Comparison of ENCODE assay signal across 35 cellular contexts in genomic region chr9:92545002-92545510, GRCh38. TPM values are rescaled to one million over a fixed set of nuclear protein-coding genes. Genes with fewer than 3 reads are reported as not detected.
"Had no signal": no experiment of that assay in that cellular context is flagged by ENCODE, and none has a peak within 500 bp of the region (broad histone marks: within the 10 kb centered on the region; RNA-seq: fewer than 3 reads in every experiment).

No MANE protein-coding gene starts in this region.

- H3K27me3 ChIP-seq: adrenal gland, body of pancreas, brain microvascular endothelial cell, breast epithelium had no signal

- H3K4me1 ChIP-seq: adrenal gland, body of pancreas, breast epithelium had no signal

- DNase-seq: activated B cell treated with CpG ODN at 0.5 μM for 24 hours; activated CD4-positive, alpha-beta memory T cell treated with anti-CD3 and anti-CD28 coated beads for 36 hours; activated CD4-positive, alpha-beta T cell treated with anti-CD3 and anti-CD28 coated beads for 4 hours; activated CD4-positive, alpha-beta T cell treated with anti-CD3 and anti-CD28 coated beads, Interleukin-2, amount 10 ng/mL, durations not matched to agents 24 days and 14 days; activated CD4-positive, alpha-beta T cell treated with anti-CD3 and anti-CD28 coated beads, Interleukin-2, amount 50 U/mL, for 1 hour; activated CD4-positive, alpha-beta T cell treated with anti-CD3 and anti-CD28 coated beads, Interleukin-2, amount 50 U/mL, for 4 hours; activated CD4-positive, CD25-positive, alpha-beta regulatory T cell treated with anti-CD3 and anti-CD28 coated beads, Interleukin-2, amount 50 U/mL, for 72 hours; activated CD8-positive, alpha-beta memory T cell treated with anti-CD3 and anti-CD28 coated beads, Interleukin-2, amount 50 U/mL, for 4 hours; activated CD8-positive, alpha-beta T cell treated with anti-CD3 and anti-CD28 coated beads for 36 hours; activated effector memory CD4-positive, alpha-beta T cell treated with anti-CD3 and anti-CD28 coated beads, Interleukin-2, amount 50 U/mL, for 16 hours; activated naive CD4-positive, alpha-beta T cell; activated naive CD4-positive, alpha-beta T cell treated with anti-CD3 and anti-CD28 coated beads for 36 hours; activated naive CD4-positive, alpha-beta T cell treated with anti-CD3 and anti-CD28 coated beads, Interleukin-2, amount 50 U/mL, for 16 hours; activated naive CD8-positive, alpha-beta T cell treated with anti-CD3 and anti-CD28 coated beads for 36 hours; activated T-cell treated with anti-CD3 and anti-CD28 coated beads for 4 hours; activated T-cell treated with anti-CD3 and anti-CD28 coated beads, Interleukin-2, amount 50 U/mL, for 1 hour; activated T-cell treated with anti-CD3 and anti-CD28 coated beads, Interleukin-2, amount 50 U/mL, for 4 hours; activated T-cell treated with anti-CD3 and anti-CD28 coated beads, Interleukin-2, amount 50 U/mL, for 72 hours; adrenal gland; amniotic stem cell; aorta; body of pancreas; brain microvascular endothelial cell; central memory CD4-positive, alpha-beta T cell; T-helper 1 cell; T-helper 2 cell; T-helper 9 cell had no signal

- H3K9me3 Mint-ChIP-seq: activated B cell treated with CpG ODN at 0.5 μM for 24 hours; activated CD4-positive, alpha-beta memory T cell treated with anti-CD3 and anti-CD28 coated beads for 36 hours; activated CD4-positive, alpha-beta T cell treated with anti-CD3 and anti-CD28 coated beads, Interleukin-2, amount 10 ng/mL, durations not matched to agents 24 days and 14 days; activated naive CD4-positive, alpha-beta T cell treated with anti-CD3 and anti-CD28 coated beads for 36 hours; activated naive CD4-positive, alpha-beta T cell treated with anti-CD3 and anti-CD28 coated beads, Interleukin-2, amount 50 U/mL, for 72 hours; activated naive CD8-positive, alpha-beta T cell treated with anti-CD3 and anti-CD28 coated beads for 36 hours; activated T-cell treated with anti-CD3 and anti-CD28 coated beads, Interleukin-2, amount 50 U/mL, for 4 hours; activated T-cell treated with anti-CD3 and anti-CD28 coated beads, Interleukin-2, amount 50 U/mL, for 72 hours; activated T-helper 1 cell treated with anti-CD3 and anti-CD28 coated beads, Interleukin-12 subunit alpha, Interleukin-12 subunit beta, Interleukin-2, Interleukin-4 antibody, amounts not matched to agents 30 ng/mL and 10 ng/mL and 1 ng/mL, durations not matched to agents 14 hours and 24 hours and 36 hours; activated T-helper 17 cell treated with anti-CD3 and anti-CD28 coated beads, Interleukin-2, amount 50 U/mL, for 72 hours; T-helper 2 cell treated with Interferon-gamma antibody and Interleukin-4, amounts not matched to agents 5 μg/mL and 100 μg/mL, for 36 hours had no signal

- H3K27ac Mint-ChIP-seq: activated B cell treated with CpG ODN at 0.5 μM for 24 hours; activated CD4-positive, alpha-beta memory T cell treated with anti-CD3 and anti-CD28 coated beads for 36 hours; activated CD4-positive, alpha-beta T cell treated with anti-CD3 and anti-CD28 coated beads, Interleukin-2, amount 10 ng/mL, durations not matched to agents 24 days and 14 days; activated CD8-positive, alpha-beta T cell treated with anti-CD3 and anti-CD28 coated beads for 36 hours; activated naive CD4-positive, alpha-beta T cell treated with anti-CD3 and anti-CD28 coated beads for 36 hours; activated naive CD4-positive, alpha-beta T cell treated with anti-CD3 and anti-CD28 coated beads, Interleukin-2, amount 50 U/mL, for 72 hours; activated naive CD8-positive, alpha-beta T cell treated with anti-CD3 and anti-CD28 coated beads for 36 hours; activated T-cell treated with anti-CD3 and anti-CD28 coated beads, Interleukin-2, amount 50 U/mL, for 72 hours; activated T-helper 1 cell treated with anti-CD3 and anti-CD28 coated beads, Interleukin-12 subunit alpha, Interleukin-12 subunit beta, Interleukin-2, Interleukin-4 antibody, amounts not matched to agents 30 ng/mL and 10 ng/mL and 1 ng/mL, durations not matched to agents 14 hours and 24 hours and 36 hours; activated T-helper 17 cell treated with anti-CD3 and anti-CD28 coated beads, Interleukin-2, amount 50 U/mL, for 72 hours; T-helper 1 cell treated with Interleukin-12 subunit alpha and Interleukin-12 subunit beta and Interleukin-4 antibody, amounts not matched to agents 30 μg/mL and 1 μg/mL, for 36 hours; T-helper 2 cell treated with Interferon-gamma antibody and Interleukin-4, amounts not matched to agents 5 μg/mL and 100 μg/mL, for 36 hours had no signal

- H3K4me1 Mint-ChIP-seq: activated B cell treated with CpG ODN at 0.5 μM for 24 hours; activated CD4-positive, alpha-beta T cell treated with anti-CD3 and anti-CD28 coated beads, Interleukin-2, amount 10 ng/mL, durations not matched to agents 24 days and 14 days; activated naive CD8-positive, alpha-beta T cell treated with anti-CD3 and anti-CD28 coated beads for 36 hours; activated T-helper 17 cell treated with anti-CD3 and anti-CD28 coated beads, Interleukin-2, amount 50 U/mL, for 72 hours had no signal

- ATAC-seq: activated CD8-positive, alpha-beta T cell treated with anti-CD3 and anti-CD28 coated beads for 36 hours; activated naive CD4-positive, alpha-beta T cell treated with anti-CD3 and anti-CD28 coated beads, Interleukin-2, amount 50 U/mL, for 72 hours; activated T-cell treated with anti-CD3 and anti-CD28 coated beads, Interleukin-2, amount 50 U/mL, for 4 hours; activated T-cell treated with anti-CD3 and anti-CD28 coated beads, Interleukin-2, amount 50 U/mL, for 72 hours; activated T-helper 17 cell treated with anti-CD3 and anti-CD28 coated beads, Interleukin-2, amount 50 U/mL, for 72 hours; body of pancreas had no signal

- H3K9me3 ChIP-seq: adrenal gland, body of pancreas, breast epithelium had no signal

- H3K27me3 Mint-ChIP-seq: activated B cell treated with CpG ODN at 0.5 μM for 24 hours; activated CD4-positive, alpha-beta memory T cell treated with anti-CD3 and anti-CD28 coated beads for 36 hours; activated CD4-positive, alpha-beta T cell treated with anti-CD3 and anti-CD28 coated beads, Interleukin-2, amount 10 ng/mL, durations not matched to agents 24 days and 14 days; activated CD8-positive, alpha-beta T cell treated with anti-CD3 and anti-CD28 coated beads for 36 hours; activated naive CD8-positive, alpha-beta T cell treated with anti-CD3 and anti-CD28 coated beads for 36 hours; activated T-helper 17 cell treated with anti-CD3 and anti-CD28 coated beads, Interleukin-2, amount 50 U/mL, for 72 hours had no signal

- H3K4me3 Mint-ChIP-seq: activated B cell treated with CpG ODN at 0.5 μM for 24 hours; activated CD4-positive, alpha-beta memory T cell treated with anti-CD3 and anti-CD28 coated beads for 36 hours; activated CD4-positive, alpha-beta T cell treated with anti-CD3 and anti-CD28 coated beads, Interleukin-2, amount 10 ng/mL, durations not matched to agents 24 days and 14 days; activated CD8-positive, alpha-beta T cell treated with anti-CD3 and anti-CD28 coated beads for 36 hours; activated naive CD4-positive, alpha-beta T cell treated with anti-CD3 and anti-CD28 coated beads for 36 hours; activated naive CD8-positive, alpha-beta T cell treated with anti-CD3 and anti-CD28 coated beads for 36 hours; activated T-cell treated with anti-CD3 and anti-CD28 coated beads, Interleukin-2, amount 50 U/mL, for 4 hours; activated T-cell treated with anti-CD3 and anti-CD28 coated beads, Interleukin-2, amount 50 U/mL, for 72 hours; activated T-helper 1 cell treated with anti-CD3 and anti-CD28 coated beads, Interleukin-12 subunit alpha, Interleukin-12 subunit beta, Interleukin-2, Interleukin-4 antibody, amounts not matched to agents 30 ng/mL and 10 ng/mL and 1 ng/mL, durations not matched to agents 14 hours and 24 hours and 36 hours; activated T-helper 17 cell treated with anti-CD3 and anti-CD28 coated beads, Interleukin-2, amount 50 U/mL, for 72 hours; T-helper 1 cell treated with Interleukin-12 subunit alpha and Interleukin-12 subunit beta and Interleukin-4 antibody, amounts not matched to agents 30 μg/mL and 1 μg/mL, for 36 hours; T-helper 2 cell treated with Interferon-gamma antibody and Interleukin-4, amounts not matched to agents 5 μg/mL and 100 μg/mL, for 36 hours had no signal

- H3K36me3 ChIP-seq: adrenal gland, brain microvascular endothelial cell, breast epithelium had no signal

- H3K27ac ChIP-seq: adrenal gland, body of pancreas, brain microvascular endothelial cell, breast epithelium, VCaP had no signal

- H3K4me3 ChIP-seq: adrenal gland, body of pancreas, breast epithelium had no signal

RNA-seq across cellular contexts. Expression of gene ECM2, which starts 9.3 kb away (rescaled TPM):
- total RNA-seq: activated B cell treated with CpG ODN at 0.5 μM for 24 hours; activated CD4-positive, alpha-beta memory T cell treated with anti-CD3 and anti-CD28 coated beads for 36 hours; activated CD4-positive, alpha-beta T cell treated with anti-CD3 and anti-CD28 coated beads, Interleukin-2, amount 10 ng/mL, durations not matched to agents 24 days and 14 days; activated CD8-positive, alpha-beta memory T cell treated with anti-CD3 and anti-CD28 coated beads for 36 hours; activated CD8-positive, alpha-beta T cell treated with anti-CD3 and anti-CD28 coated beads for 36 hours; activated naive CD4-positive, alpha-beta T cell treated with anti-CD3 and anti-CD28 coated beads for 36 hours; activated naive CD4-positive, alpha-beta T cell treated with anti-CD3 and anti-CD28 coated beads, Interleukin-2, amount 50 U/mL, for 72 hours; activated naive CD8-positive, alpha-beta T cell treated with anti-CD3 and anti-CD28 coated beads for 36 hours; activated T-cell treated with anti-CD3 and anti-CD28 coated beads, Interleukin-2, amount 50 U/mL, for 4 hours; activated T-cell treated with anti-CD3 and anti-CD28 coated beads, Interleukin-2, amount 50 U/mL, for 72 hours; activated T-helper 1 cell treated with anti-CD3 and anti-CD28 coated beads, Interleukin-12 subunit alpha, Interleukin-12 subunit beta, Interleukin-2, Interleukin-4 antibody, amounts not matched to agents 30 ng/mL and 10 ng/mL and 1 ng/mL, durations not matched to agents 14 hours and 24 hours and 36 hours; activated T-helper 17 cell treated with anti-CD3 and anti-CD28 coated beads, Interleukin-2, amount 50 U/mL, for 72 hours had no signal
